In genomic region chr7:20402297-20403230, GRCh38 we compare ENCODE assay signal across 12 cellular contexts.
A peak's percentile ranks its signal among the peaks of the same experiment; 100 is the strongest.
DNase-seq lines count a peak whose midpoint lies in the region; ATAC-seq and TF ChIP-seq lines count a peak whose summit lies in the region.
"Had no signal": no experiment of that assay in that cellular context is flagged by ENCODE, and none has a peak within 500 bp of the region (broad histone marks: within the 10 kb centered on the region; RNA-seq: fewer than 3 reads in every experiment).

No MANE protein-coding gene starts in this region.

- H3K4me1 ChIP-seq in left ventricle myocardium inferior: peaks cover 24% of the 10 kb centered on the region
- H3K4me1 ChIP-seq in upper lobe of right lung: peaks cover 8% of the 10 kb centered on the region
- H3K4me1 ChIP-seq: psoas muscle had no signal

- no peak overlapping the region for H3K4me2 ChIP-seq in SU-DHL-6 (ENCODE audit: low read depth, low read length, poor library complexity, severe bottlenecking)

- DNase-seq in left ventricle myocardium inferior: no peak
- DNase-seq in Right ventricle myocardium superior: no peak
- peak; percentile 28 for DNase-seq in fibroblast of pulmonary artery (ENCODE audit: low read depth)
- no peak for DNase-seq in upper lobe of right lung
- DNase-seq in NCI-H2081 (lab: John Stamatoyannopoulos, UW): no peak
- DNase-seq in posterior vena cava (ENCODE audit: low spot score): no peak
- DNase-seq in DMS153 treated with DMSO at 0.1 percent for 48 hours (lab: John Stamatoyannopoulos, UW; ENCODE audit: unreplicated experiment): no peak
- DNase-seq: activated naive CD4-positive, alpha-beta T cell treated with Interleukin-2 at 50 U/mL for 16 hours; CD4-positive, alpha-beta memory T cell; NCI-H510A had no signal

- H3K27ac ChIP-seq in left ventricle myocardium inferior (replicated peaks): no peak overlapping the region
- H3K27ac ChIP-seq in SU-DHL-6 (ENCODE audit: low read depth, low read length): no peak overlapping the region
- no peak overlapping the region for H3K27ac ChIP-seq in upper lobe of right lung
- H3K27ac ChIP-seq: psoas muscle had no signal

- H3K9me2 ChIP-seq in SU-DHL-6 (replicated peaks; ENCODE audit: insufficient read depth, low read length): no peaks in the 10 kb centered on the region

- no peak overlapping the region for H3K4me3 ChIP-seq in left ventricle myocardium inferior
- no peak overlapping the region for H3K4me3 ChIP-seq in SU-DHL-6 (ENCODE audit: insufficient read depth, low read length, poor library complexity, severe bottlenecking)
- no peak overlapping the region for H3K4me3 ChIP-seq in fibroblast of pulmonary artery (replicated peaks; ENCODE audit: low read depth, low read length)
- no peak overlapping the region for H3K4me3 ChIP-seq in upper lobe of right lung
- H3K4me3 ChIP-seq: psoas muscle had no signal

- H3F3A ChIP-seq in SU-DHL-6 (ENCODE audit: insufficient read depth): no peaks in the 10 kb centered on the region

- H3K27me3 ChIP-seq in left ventricle myocardium inferior (ENCODE audit: low read depth): no peaks in the 10 kb centered on the region
- H3K27me3 ChIP-seq in SU-DHL-6 (ENCODE audit: low read length): no peaks in the 10 kb centered on the region
- no peaks in the 10 kb centered on the region for H3K27me3 ChIP-seq in upper lobe of right lung

- no peaks in the 10 kb centered on the region for H4K20me1 ChIP-seq in SU-DHL-6 (ENCODE audit: low read depth, low read length)

- H3K9me3 ChIP-seq in left ventricle myocardium inferior (replicated peaks) (no peaks in the 10 kb centered on the region), SU-DHL-6 (ENCODE audit: insufficient read depth, low read length) (no peaks in the 10 kb centered on the region), upper lobe of right lung (no peaks in the 10 kb centered on the region)
- H3K9me3 ChIP-seq: psoas muscle had no signal

- intact Hi-C loops in left ventricle myocardium inferior (cut with micrococcal nuclease) (no loop called here), Right ventricle myocardium superior (cut with DNase I) (loop anchor here (10.0 kb wide), 1 partner anchor 68 kb away; the partner anchor contains the start of gene ITGB8), upper lobe of right lung (cut with DNase I) (no loop called here), posterior vena cava (cut with DNase I) (loop anchor here in 1 of 2 donors (10.0 kb wide), 1 partner anchor 48 kb away; no protein-coding TSS in a partner anchor)

- H3K79me2 ChIP-seq in SU-DHL-6 (ENCODE audit: insufficient read depth, low read length): no peaks in the 10 kb centered on the region

- ATAC-seq in Right ventricle myocardium superior (ENCODE audit: poor library complexity): no peak
- no peak for ATAC-seq in upper lobe of right lung
- ATAC-seq: psoas muscle had no signal

- H3K36me3 ChIP-seq in left ventricle myocardium inferior: no peaks in the 10 kb centered on the region
- H3K36me3 ChIP-seq in SU-DHL-6 (ENCODE audit: low read length): no peaks in the 10 kb centered on the region
- no peaks in the 10 kb centered on the region for H3K36me3 ChIP-seq in upper lobe of right lung

- TF ChIP-seq CTCF in left ventricle myocardium inferior (IDR thresholded peaks at IDR 0.05; ENCODE audit: borderline replicate concordance) (peak; percentile 51), SU-DHL-6 (IDR thresholded peaks at IDR 0.05; ENCODE audit: insufficient read depth, low read length, poor library complexity, severe bottlenecking) (peak; percentile 64), fibroblast of pulmonary artery (IDR thresholded peaks at IDR 0.05; ENCODE audit: low read length, missing control alignments) (peak; percentile 52), upper lobe of right lung (IDR thresholded peaks at IDR 0.05) (peak; percentile 38)

- no peak overlapping the region for H3K9ac ChIP-seq in SU-DHL-6 (ENCODE audit: low read length)

- peak overlapping the region; percentile 15 for H2AFZ ChIP-seq in SU-DHL-6 (ENCODE audit: low read depth, low read length, severe bottlenecking)
